10 cellular contexts compared by ENCODE assay signal in genomic region chr20:38031957-38032356, GRCh38. TPM values are rescaled to one million over a fixed set of nuclear protein-coding genes. Genes with fewer than 3 reads are reported as not detected.
DNase-seq lines count a peak whose midpoint lies in the region; ATAC-seq, FAIRE-seq and TF ChIP-seq lines count a peak whose summit lies in the region.
"Had no signal": no experiment of that assay in that cellular context is flagged by ENCODE, and none has a peak within 500 bp of the region (broad histone marks: within the 10 kb centered on the region; RNA-seq: fewer than 3 reads in every experiment).

No MANE protein-coding gene starts in this region.

- no TSS peak for BruUV-seq in K562 (replicated peaks; lab: Mats Ljungman, UMichigan)

- TF ChIP-seq RAD21 in K562 (CRISPR knock-in tag; conservative IDR thresholded peaks at IDR 0.05 in 1 of 2, IDR thresholded peaks at IDR 0.05 in 1 of 2), result no peak

- H4K20me1 ChIP-seq in DOHH2 (ENCODE audit: control insufficient read depth, insufficient read depth, low read depth, low read length) (no peaks in the 10 kb centered on the region), K562 (replicated peaks; ENCODE audit: control insufficient read depth, insufficient read depth, low read length) (no peaks in the 10 kb centered on the region; the same call in 1 of the 2 replicates)

- H3K4me1 Mint-ChIP-seq in nephron progenitor cell, result peaks cover 29% of the 10 kb centered on the region

- ATAC-seq in K562, result no peak; the same call in 2 of the 3 replicates

- H3K9ac ChIP-seq in K562 (ENCODE audit: insufficient read depth in 1 of 2, low read depth in 2 of 2, low read length in 2 of 2), result peak overlapping the region; percentile 13 to 98; a peak in 3 of 4 replicates

- no peaks in the 10 kb centered on the region for H3F3A ChIP-seq in DOHH2 (ENCODE audit: control insufficient read depth, insufficient read depth)

- H3K9me2 ChIP-seq in DOHH2 (replicated peaks; ENCODE audit: control insufficient read depth, low read length), result no peaks in the 10 kb centered on the region

- in situ Hi-C loops in K562 (cut with MboI), result no loop called here

- no peak for FAIRE-seq in K562 (lab: Jason Lieb, UNC)
- FAIRE-seq: G401.6 had no signal

- no peak overlapping the region for H3K27ac Mint-ChIP-seq in nephron progenitor cell

- POLR2A ChIA-PET in K562 (lab: Yijun Ruan, JAX), result interaction anchor here (0.7 kb wide), 1 partner anchor 25 kb away, joined by 5 read pairs; no protein-coding TSS in a partner anchor

- TF ChIP-seq POLR2A in K562 (conservative IDR thresholded peaks at IDR 0.05) (no peak), adrenal gland (IDR thresholded peaks at IDR 0.05) (no peak)

- H3K4me1 ChIP-seq in DOHH2 (ENCODE audit: control insufficient read depth, low read length), result peaks cover 59% of the 10 kb centered on the region
- H3K4me1 ChIP-seq in K562 (replicated peaks in 1 of 2; ENCODE audit: control insufficient read depth in 2 of 2, insufficient read depth in 2 of 2, low read length in 2 of 2), result peaks cover 17 to 33% of the 10 kb centered on the region in 2 experiments; a peak in 4 of 5 replicates
- peaks cover 32 to 48% of the 10 kb centered on the region in 2 donors for H3K4me1 ChIP-seq in adrenal gland (replicated peaks in 1 of 2)

- H3K27me3 Mint-ChIP-seq in nephron progenitor cell (ENCODE audit: low read depth, poor library complexity), result no peaks in the 10 kb centered on the region

- peaks cover 31% of the 10 kb centered on the region for H3K9me3 Mint-ChIP-seq in nephron progenitor cell

- H3K4me2 ChIP-seq in DOHH2 (ENCODE audit: low read length) (peak overlapping the region; percentile 89), K562 (ENCODE audit: insufficient read depth, low read length) (peak overlapping the region; percentile 94)

- no peaks in the 10 kb centered on the region for H3K9me1 ChIP-seq in K562 (ENCODE audit: control insufficient read depth, insufficient read depth, low read length)

- H3K36me3 ChIP-seq in DOHH2 (ENCODE audit: control insufficient read depth, low read length) (peaks cover 61% of the 10 kb centered on the region), KOPT-K1 (ENCODE audit: insufficient read depth, low read length) (peaks cover 46% of the 10 kb centered on the region), K562 (ENCODE audit: control insufficient read depth, insufficient read depth, low read length) (peaks cover 42% of the 10 kb centered on the region), adrenal gland (replicated peaks in 1 of 2) (no peaks in the 10 kb centered on the region)

- CTCF ChIA-PET in K562 (lab: Yijun Ruan, JAX; ENCODE audit: low intra/inter-chr PET ratio), result no interaction called here

- H3K79me2 ChIP-seq in DOHH2 (ENCODE audit: control insufficient read depth, low read length), result peaks cover 99% of the 10 kb centered on the region
- peaks cover 97% of the 10 kb centered on the region for H3K79me2 ChIP-seq in K562 (ENCODE audit: control insufficient read depth, insufficient read depth, low read length)

- H3K4me3 ChIP-seq in DOHH2 (ENCODE audit: low read length) (peak overlapping the region; percentile 88), K562 (peak overlapping the region; percentile 96), adrenal gland (no peak overlapping the region)

- TF ChIP-seq EP300 in K562 (IDR thresholded peaks at IDR 0.05; ENCODE audit: low read length), result no peak

- TF ChIP-seq CTCF in DOHH2 (IDR thresholded peaks at IDR 0.05; ENCODE audit: low read depth, low read length, poor library complexity, severe bottlenecking) (no peak), K562 (IDR thresholded peaks at IDR 0.05 in 2 of 3, conservative IDR thresholded peaks at IDR 0.05 in 1 of 3; ENCODE audit: insufficient read depth in 2 of 3, low read depth in 1 of 3, low read length in 3 of 3) (no peak), nephron progenitor cell (IDR thresholded peaks at IDR 0.05) (no peak), adrenal gland (IDR thresholded peaks at IDR 0.05) (no peak)

- peaks cover 71% of the 10 kb centered on the region for H3K36me3 Mint-ChIP-seq in nephron progenitor cell (ENCODE audit: low read depth)

- WGBS in K562 (ENCODE audit: insufficient coverage, low coverage, missing lambda C conversion rate), result 0% methylated on average over 3 of the region's 3 CpGs
- WGBS in adrenal gland, 4 donors, result 91 to 95% (median 93%) methylated on average over 3 of the region's 3 CpGs

- DNase-seq in K562 (ENCODE audit: extremely low read depth in 1 of 4, low spot score in 3 of 4), result peak in 1 of 4 experiments; percentile 20
- no peak for DNase-seq in nephron progenitor cell
- no peak for DNase-seq in adrenal gland
- no peak for DNase-seq in stimulated activated CD4-positive, alpha-beta T cell treated with anti-CD3 and anti-CD28 coated beads, Interleukin-4, amount 100 ng/mL, for 1 hour
- DNase-seq in putamen (ENCODE audit: low spot score), result no peak
- DNase-seq in DMS 273 (lab: John Stamatoyannopoulos, UW; ENCODE audit: unreplicated experiment), result no peak
- DNase-seq: cerebellar nuclear complex had no signal

- no peaks in the 10 kb centered on the region for H3K9me3 ChIP-seq in DOHH2 (ENCODE audit: control insufficient read depth, insufficient read depth, low read length)
- H3K9me3 ChIP-seq in KOPT-K1 (ENCODE audit: insufficient read depth, low read length, poor library complexity, severe bottlenecking), result no peaks in the 10 kb centered on the region
- H3K9me3 ChIP-seq in K562 (replicated peaks; ENCODE audit: control insufficient read depth, insufficient read depth, low read depth, low read length), result no peaks in the 10 kb centered on the region
- no peaks in the 10 kb centered on the region for H3K9me3 ChIP-seq in adrenal gland (replicated peaks in 1 of 3)

- H3K27me3 ChIP-seq in DOHH2 (ENCODE audit: control insufficient read depth, low read length) (no peaks in the 10 kb centered on the region), K562 (ENCODE audit: control insufficient read depth in 2 of 2, insufficient read depth in 2 of 2, low read length in 2 of 2) (no peaks in the 10 kb centered on the region), adrenal gland (no peaks in the 10 kb centered on the region)

- intact Hi-C loops in K562 (cut with micrococcal nuclease), result no loop called here
- intact Hi-C loops in adrenal gland (cut with DNase I), result loop anchor here in 1 of 2 donors (10.0 kb wide), 1 partner anchor 337 kb away; the partner anchor contains the start of gene CTNNBL1

- H3K27ac ChIP-seq in DOHH2 (ENCODE audit: low read depth, low read length) (0 out of 2 replicates have a peak overlapping the region, but pooled peaks have one; percentile 58), KOPT-K1 (ENCODE audit: low read depth, low read length, poor library complexity, severe bottlenecking) (peak overlapping the region; percentile 94), K562 (ENCODE audit: extremely low read depth, low read depth, low read length) (peak overlapping the region; percentile 98), adrenal gland (no peak overlapping the region)

- H2AFZ ChIP-seq in K562 (ENCODE audit: low read depth, low read length), result no peak overlapping the region

- H3K4me3 Mint-ChIP-seq in nephron progenitor cell, result peak overlapping the region; percentile 92

RNA-seq across cellular contexts. Expression of gene TTI1, which starts 1.3 kb away (rescaled TPM):
- 58.0 and 101 TPM in 2 replicates for total RNA-seq in K562 (2011; cell fraction: chromatin; rRNA removed; ENCODE audit: low replicate concordance)
- 38.5 and 41.2 TPM in 2 replicates for total RNA-seq in K562 (2011; cell fraction: nucleolus; rRNA removed)
- 56.0 and 65.7 TPM in 2 replicates for total RNA-seq in K562 (2011; cell fraction: nucleoplasm; rRNA removed)
- total RNA-seq in K562 (2014; rRNA removed) (27.5 and 35.0 TPM in 2 replicates), K562 (2014; rRNA removed; fragmentation: Illumina TruSeq; extraction: Trizol) (47.8 and 48.8 TPM in 2 replicates), K562 (2015; rRNA removed; fragmentation: Illumina TruSeq; extraction: Trizol) (38.1 and 39.4 TPM in 2 replicates), K562 (2021) (44.5 and 45.8 TPM in 2 replicates), adrenal gland (10 to 100 TPM; 12.7 to 28.0 (median 20.2) TPM)
- polyA plus RNA-seq in K562 (2011; rRNA removed) (47.2 and 55.1 TPM in 2 replicates), K562 (2014; fragmentation: Illumina TruSeq; extraction: Trizol) (43.1 and 47.5 TPM in 2 replicates), K562 (2014; fragmentation: Nextera tagmentation; extraction: Ambion mirVana) (10 to 100 TPM in 1 of 2 experiments, 1 to 10 TPM in 1; 9.8 to 23.5 TPM), K562 (2014; rRNA removed) (29.4 and 33.7 TPM in 2 replicates), adrenal gland (10 to 100 TPM; 12.5 to 21.6 (median 15.2) TPM)
- 35.5 and 44.3 TPM in 2 replicates for polyA plus RNA-seq in K562 (2011; cell fraction: cytosol; rRNA removed)
- polyA plus RNA-seq in K562 (2011; cell fraction: nucleus; rRNA removed), result 34.9 and 43.0 TPM in 2 replicates
- 31.4 and 37.6 TPM in 2 replicates for polyA plus RNA-seq in K562 (2012)
- polyA minus RNA-seq in K562 (2011; rRNA and poly(A)+ RNA removed), result 95.8 and 118 TPM in 2 replicates
- 32.4 and 42.9 TPM in 2 replicates for polyA minus RNA-seq in K562 (2011; cell fraction: cytosol; rRNA and poly(A)+ RNA removed)
- polyA minus RNA-seq in K562 (2011; cell fraction: nucleus; rRNA and poly(A)+ RNA removed), result 49.7 and 83.2 TPM in 2 replicates

RNA-seq across cellular contexts. Expression of gene RPRD1B, which starts 1.6 kb away (rescaled TPM):
- total RNA-seq in K562 (2011; cell fraction: chromatin; rRNA removed; ENCODE audit: low replicate concordance), result 55.4 and 146 TPM in 2 replicates
- 28.3 and 40.1 TPM in 2 replicates for total RNA-seq in K562 (2011; cell fraction: nucleolus; rRNA removed)
- total RNA-seq in K562 (2011; cell fraction: nucleoplasm; rRNA removed), result 75.1 and 120 TPM in 2 replicates
- total RNA-seq in K562 (2014; rRNA removed) (24.4 and 28.0 TPM in 2 replicates), K562 (2014; rRNA removed; fragmentation: Illumina TruSeq; extraction: Trizol) (21.8 and 24.4 TPM in 2 replicates), K562 (2015; rRNA removed; fragmentation: Illumina TruSeq; extraction: Trizol) (23.0 and 24.2 TPM in 2 replicates), K562 (2021) (34.8 and 36.9 TPM in 2 replicates), adrenal gland (10 to 100 TPM; 16.5 to 36.3 (median 29.4) TPM)
- polyA plus RNA-seq in K562 (2011; rRNA removed) (29.5 and 39.2 TPM in 2 replicates), K562 (2014; fragmentation: Illumina TruSeq; extraction: Trizol) (30.5 and 43.0 TPM in 2 replicates), K562 (2014; fragmentation: Nextera tagmentation; extraction: Ambion mirVana) (1 to 10 TPM; 5.5 to 8.2 TPM), K562 (2014; rRNA removed) (30.4 and 35.4 TPM in 2 replicates), adrenal gland (10 to 100 TPM in 1 of 3 donors, 1 to 10 TPM in 2; 5.9 to 36.4 (median 6.8) TPM)
- polyA plus RNA-seq in K562 (2011; cell fraction: cytosol; rRNA removed), result 21.4 and 25.5 TPM in 2 replicates
- polyA plus RNA-seq in K562 (2011; cell fraction: nucleus; rRNA removed), result 27.3 and 36.1 TPM in 2 replicates
- 18.9 and 19.1 TPM in 2 replicates for polyA plus RNA-seq in K562 (2012)
- polyA minus RNA-seq in K562 (2011; rRNA and poly(A)+ RNA removed), result 39.0 and 39.6 TPM in 2 replicates
- polyA minus RNA-seq in K562 (2011; cell fraction: cytosol; rRNA and poly(A)+ RNA removed), result 26.3 and 34.9 TPM in 2 replicates
- 40.5 and 59.6 TPM in 2 replicates for polyA minus RNA-seq in K562 (2011; cell fraction: nucleus; rRNA and poly(A)+ RNA removed)

Comparison
In these comparisons a context has a peak if more than half of its experiments do, and no peak if none do; other contexts are left out.
1. H3K27ac ChIP-seq: peak in DOHH2 (single experiment), KOPT-K1 (single experiment) and K562 (single experiment); none in adrenal gland (0 of 5).
2. H3K4me3 ChIP-seq: peak in DOHH2 (single experiment) and K562 (single experiment); none in adrenal gland (0 of 4).